9 cellular contexts compared by ENCODE assay signal in the genomic region with DNA sequence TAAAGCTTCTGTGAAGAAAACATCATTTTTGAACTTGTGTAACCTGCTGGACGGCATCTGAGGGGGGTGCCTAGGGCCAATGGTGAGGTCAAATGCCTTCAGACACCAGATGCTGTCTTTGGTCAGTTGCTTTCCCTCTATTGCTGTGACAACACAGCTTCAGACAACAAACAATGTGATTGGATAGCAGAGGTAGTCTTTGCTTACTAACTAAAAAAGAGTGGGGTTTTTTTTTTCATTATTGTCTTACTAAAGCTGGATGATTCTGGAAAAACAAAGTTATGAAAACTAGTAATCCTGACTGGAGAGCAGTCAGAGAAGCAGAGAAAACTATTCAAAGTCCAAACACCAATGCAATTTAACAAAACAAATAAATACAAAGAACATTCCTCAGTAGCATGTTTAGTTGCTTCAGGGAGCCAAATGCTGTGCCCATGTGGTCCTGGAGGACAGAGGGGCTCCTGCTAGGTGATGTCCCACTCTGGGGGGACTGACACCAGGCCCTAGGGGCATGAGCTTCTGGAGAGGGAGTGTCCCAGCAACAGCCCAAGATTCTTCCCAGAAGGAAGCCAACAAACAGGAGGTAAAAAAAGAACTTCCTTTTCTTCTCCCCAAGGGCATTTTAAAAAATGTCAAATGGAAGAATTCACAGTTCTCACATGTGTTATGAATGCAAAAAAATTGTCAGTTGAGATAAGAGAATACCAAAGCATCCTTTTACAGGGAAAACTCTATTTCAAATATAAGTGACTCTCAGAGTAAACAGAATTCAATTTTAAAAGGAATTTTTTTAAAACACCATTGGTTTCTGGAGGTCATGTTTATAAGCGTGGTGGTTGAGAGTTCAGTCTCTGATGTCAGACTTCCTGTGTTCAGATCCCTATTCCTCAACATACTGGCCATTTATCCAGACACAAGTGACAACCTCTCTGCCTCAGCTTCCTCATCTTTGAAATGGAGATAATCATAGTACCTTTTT.
DNase-seq lines count a peak whose midpoint lies in the region; ATAC-seq and TF ChIP-seq lines count a peak whose summit lies in the region.
"Had no signal": no experiment of that assay in that cellular context is flagged by ENCODE, and none has a peak within 500 bp of the region (broad histone marks: within the 10 kb centered on the region; RNA-seq: fewer than 3 reads in every experiment).

No MANE protein-coding gene starts in this region.

- no peak overlapping the region for H2AK5ac ChIP-seq in mesendoderm (ENCODE audit: low read length)

- H3K4me1 ChIP-seq in mesendoderm (ENCODE audit: control insufficient read depth, low read depth, low read length) (no peaks in the 10 kb centered on the region), upper lobe of left lung (peaks cover 4 to 15% (median 9%) of the 10 kb centered on the region in 4 donors)

- H3K27me3 ChIP-seq in mesendoderm (ENCODE audit: insufficient read depth, low read length, poor library complexity) (no peaks in the 10 kb centered on the region), upper lobe of left lung (no peaks in the 10 kb centered on the region)
- H3K27me3 ChIP-seq: cardiac muscle cell had no signal

- no peak for DNase-seq in activated T-cell treated with anti-CD3 and anti-CD28 coated beads, Interleukin-2, amount 50 U/mL, for 24 hours
- no peak for DNase-seq in activated T-cell treated with anti-CD3 and anti-CD28 coated beads, Interleukin-2, amount 50 U/mL, for 1 hour
- peak; percentile 50 for DNase-seq in dedifferentiated amniotic fluid mesenchymal stem cell (ENCODE audit: extremely low spot score)
- peak; percentile 81 for DNase-seq in mesendoderm
- no peak for DNase-seq in upper lobe of left lung
- DNase-seq in NCI-H2107 (lab: John Stamatoyannopoulos, UW): no peak
- no peak for DNase-seq in occipital lobe (lab: John Stamatoyannopoulos, UW)
- DNase-seq in SW480 (ENCODE audit: low spot score): no peak

- H3K79me1 ChIP-seq in mesendoderm (ENCODE audit: low read length): no peaks in the 10 kb centered on the region

- no peak overlapping the region for H3K18ac ChIP-seq in mesendoderm (ENCODE audit: low read length)

- no peak for TF ChIP-seq EP300 in upper lobe of left lung (IDR thresholded peaks at IDR 0.05)

- H3K23ac ChIP-seq in mesendoderm (ENCODE audit: low read length): no peak overlapping the region

- H2BK15ac ChIP-seq in mesendoderm (replicated peaks; ENCODE audit: low read depth): no peak overlapping the region

- no peak for TF ChIP-seq CTCF in upper lobe of left lung (IDR thresholded peaks at IDR 0.05)

- H3K36me3 ChIP-seq in mesendoderm (ENCODE audit: control insufficient read depth, insufficient read depth, low read length) (no peaks in the 10 kb centered on the region), upper lobe of left lung (peaks cover 0 to 14% (median 4%) of the 10 kb centered on the region in 4 donors)
- H3K36me3 ChIP-seq: cardiac muscle cell had no signal

- H3K9ac ChIP-seq in mesendoderm (ENCODE audit: low read length): no peak overlapping the region

- peaks cover 75% of the 10 kb centered on the region for H3K36me3 Mint-ChIP-seq in activated T-cell treated with anti-CD3 and anti-CD28 coated beads, Interleukin-2, amount 50 U/mL, for 24 hours (ENCODE audit: low read depth)

- no peak overlapping the region for H3K4ac ChIP-seq in mesendoderm (ENCODE audit: low read depth, low read length)

- no peak for TF ChIP-seq POLR2A in upper lobe of left lung (IDR thresholded peaks at IDR 0.05)

- H3K4me3 ChIP-seq in mesendoderm (ENCODE audit: low read length) (no peak overlapping the region), upper lobe of left lung (no peak overlapping the region)
- H3K4me3 ChIP-seq: cardiac muscle cell had no signal

- no peaks in the 10 kb centered on the region for H3K9me3 ChIP-seq in upper lobe of left lung

- no peaks in the 10 kb centered on the region for H3K9me3 Mint-ChIP-seq in activated T-cell treated with anti-CD3 and anti-CD28 coated beads, Interleukin-2, amount 50 U/mL, for 24 hours

- WGBS in mesendoderm (ENCODE audit: extremely low coverage, insufficient coverage, low lambda C conversion rate): no CpG with 5 or more reads among the region's 2 CpGs
- 62 to 65% methylated on average over 2 of the region's 2 CpGs for WGBS in upper lobe of left lung, 2 donors

- no peak overlapping the region for H2BK5ac ChIP-seq in mesendoderm (ENCODE audit: low read length)

- no peak overlapping the region for H3K56ac ChIP-seq in mesendoderm (ENCODE audit: low read length)

- H2BK120ac ChIP-seq in mesendoderm (ENCODE audit: low read depth, low read length): no peak overlapping the region

- no peak overlapping the region for H4K5ac ChIP-seq in mesendoderm (ENCODE audit: low read length)

- peak; percentile 55 to 94 for ATAC-seq in upper lobe of left lung (ENCODE audit: low FRiP score in 2 of 2)

- no peak overlapping the region for H4K8ac ChIP-seq in mesendoderm (ENCODE audit: low read depth, low read length)

- H3K79me2 ChIP-seq in mesendoderm (ENCODE audit: control insufficient read depth, insufficient read depth, low read length): no peaks in the 10 kb centered on the region

- H3K27ac ChIP-seq in mesendoderm (ENCODE audit: low read depth, low read length) (no peak overlapping the region), upper lobe of left lung (peak overlapping the region; percentile 26 to 62 (median 48))
- H3K27ac ChIP-seq: cardiac muscle cell had no signal

- H3K4me2 ChIP-seq in mesendoderm (ENCODE audit: low read length): no peak overlapping the region

- no peaks in the 10 kb centered on the region for H3K27me3 Mint-ChIP-seq in activated T-cell treated with anti-CD3 and anti-CD28 coated beads, Interleukin-2, amount 50 U/mL, for 24 hours

- no peak overlapping the region for H3K4me3 Mint-ChIP-seq in activated T-cell treated with anti-CD3 and anti-CD28 coated beads, Interleukin-2, amount 50 U/mL, for 24 hours

- peaks cover 9% of the 10 kb centered on the region for H3K4me1 Mint-ChIP-seq in activated T-cell treated with anti-CD3 and anti-CD28 coated beads, Interleukin-2, amount 50 U/mL, for 24 hours (ENCODE audit: low read depth)

- peak overlapping the region; percentile 78 for H3K27ac Mint-ChIP-seq in activated T-cell treated with anti-CD3 and anti-CD28 coated beads, Interleukin-2, amount 50 U/mL, for 24 hours

Comparison
In these comparisons a context has a peak if more than half of its experiments do, and no peak if none do; other contexts are left out.
1. DNase-seq: peak in dedifferentiated amniotic fluid mesenchymal stem cell (single experiment) and mesendoderm (single experiment); none in activated T-cell treated with anti-CD3 and anti-CD28 coated beads, Interleukin-2, amount 50 U/mL, for 24 hours (single experiment), activated T-cell treated with anti-CD3 and anti-CD28 coated beads, Interleukin-2, amount 50 U/mL, for 1 hour (single experiment), upper lobe of left lung (0 of 2), NCI-H2107 (single experiment), occipital lobe (single experiment) and SW480 (single experiment).